25 cellular contexts compared by ENCODE assay signal in genomic region chr11:1929621-1930447, GRCh38. TPM values are rescaled to one million over a fixed set of nuclear protein-coding genes. Genes with fewer than 3 reads are reported as not detected.
DNase-seq lines count a peak whose midpoint lies in the region; ATAC-seq, FAIRE-seq and TF ChIP-seq lines count a peak whose summit lies in the region.
"Had no signal": no experiment of that assay in that cellular context is flagged by ENCODE, and none has a peak within 500 bp of the region (broad histone marks: within the 10 kb centered on the region; RNA-seq: fewer than 3 reads in every experiment).

No MANE protein-coding gene starts in this region.

- intact Hi-C loops in CD14-positive monocyte (cut with micrococcal nuclease) (loop anchor here in 1 of 2 donors (10.0 kb wide), 1 partner anchor 225 kb away; no protein-coding TSS in a partner anchor), K562 (cut with micrococcal nuclease) (no loop called here)

- H3K27me3 ChIP-seq in K562 (ENCODE audit: control insufficient read depth in 2 of 2, insufficient read depth in 2 of 2, low read length in 2 of 2) (peaks cover 29 to 83% of the 10 kb centered on the region in 2 experiments; a peak in 4 of 5 replicates), rectal smooth muscle tissue (ENCODE audit: control insufficient read depth, insufficient read depth, low read length) (no peaks in the 10 kb centered on the region)
- H3K27me3 ChIP-seq: ascending aorta had no signal

- H3K36me3 Mint-ChIP-seq in CD14-positive monocyte, result no peaks in the 10 kb centered on the region

- 7% methylated on average over 22 of the region's 25 CpGs for WGBS in K562 (ENCODE audit: insufficient coverage, low coverage, missing lambda C conversion rate)

- H3K4me3 ChIP-seq in K562 (no peak overlapping the region), rectal smooth muscle tissue (ENCODE audit: low read length) (no peak overlapping the region)
- H3K4me3 ChIP-seq: ascending aorta had no signal

- H2AFZ ChIP-seq in K562 (ENCODE audit: low read depth, low read length), result no peak overlapping the region

- no peak for TF ChIP-seq CTCF in CD14-positive monocyte (IDR thresholded peaks at IDR 0.05)
- no peak for TF ChIP-seq CTCF in K562 (IDR thresholded peaks at IDR 0.05 in 2 of 3, conservative IDR thresholded peaks at IDR 0.05 in 1 of 3; ENCODE audit: insufficient read depth in 2 of 3, low read depth in 1 of 3, low read length in 3 of 3)

- peaks cover 0 to 3% (median 0%) of the 10 kb centered on the region in 7 donors for H3K9me3 Mint-ChIP-seq in CD14-positive monocyte
- H3K9me3 Mint-ChIP-seq: activated CD8-positive, alpha-beta T cell treated with anti-CD3 and anti-CD28 coated beads for 36 hours; central memory CD8-positive, alpha-beta T cell; stimulated activated naive B cell treated with anti-CD40 and anti-IgM and Interleukin-4, amounts not matched to agents 10 μg/mL and 1 μg/mL and 100 μg/mL, for 72 hours had no signal

- no peak overlapping the region for H3K4me3 Mint-ChIP-seq in CD14-positive monocyte
- H3K4me3 Mint-ChIP-seq: activated CD8-positive, alpha-beta T cell treated with anti-CD3 and anti-CD28 coated beads for 36 hours; central memory CD8-positive, alpha-beta T cell; neural crest cell; stimulated activated naive B cell treated with anti-CD40 and anti-IgM and Interleukin-4, amounts not matched to agents 10 μg/mL and 1 μg/mL and 100 μg/mL, for 72 hours had no signal

- TF ChIP-seq POLR2A in K562 (conservative IDR thresholded peaks at IDR 0.05), result no peak

- peak; percentile 3 for DNase-seq in CD14-positive monocyte (ENCODE audit: low spot score)
- no peak for DNase-seq in K562 (ENCODE audit: extremely low read depth in 1 of 4, low spot score in 3 of 4)
- peak; percentile 10 for DNase-seq in iPS-NIHi7 (ENCODE audit: extremely low spot score)
- DNase-seq in HK-2 (ENCODE audit: unreplicated experiment), result no peak
- no peak for DNase-seq in CD1c-positive myeloid dendritic cell (ENCODE audit: extremely low spot score)
- DNase-seq: activated CD8-positive, alpha-beta T cell treated with anti-CD3 and anti-CD28 coated beads for 36 hours; DMS79; erythroblast; foreskin fibroblast; Kasumi-1; NCI-H1092; NCI-H187 treated with DMSO at 0.1 percent for 48 hours; NCI-H748 treated with DMSO at 0.1 percent for 48 hours; stimulated activated CD4-positive, alpha-beta T cell treated with anti-CD3 and anti-CD28 coated beads, Interleukin-2, amount 100 ng/mL, for 48 hours; stimulated activated naive B cell treated with anti-CD40 and anti-IgM and Interleukin-4, amounts not matched to agents 10 μg/mL and 1 μg/mL and 100 μg/mL, for 72 hours had no signal

- FAIRE-seq in K562 (lab: Jason Lieb, UNC), result no peak

- CTCF ChIA-PET in K562 (lab: Yijun Ruan, JAX; ENCODE audit: low intra/inter-chr PET ratio), result interaction anchor here (0.6 kb wide), 1 partner anchor 363 kb away, joined by 5 read pairs; no protein-coding TSS in a partner anchor

- peaks cover 0 to 39% of the 10 kb centered on the region in 2 experiments; a peak in 2 of 5 replicates for H3K4me1 ChIP-seq in K562 (replicated peaks in 1 of 2; ENCODE audit: control insufficient read depth in 2 of 2, insufficient read depth in 2 of 2, low read length in 2 of 2)
- H3K4me1 ChIP-seq in rectal smooth muscle tissue (ENCODE audit: control insufficient read depth, insufficient read depth, low read length), result no peaks in the 10 kb centered on the region
- H3K4me1 ChIP-seq: ascending aorta had no signal

- peak overlapping the region in 1 of 7 donors; percentile 59 for H3K27ac Mint-ChIP-seq in CD14-positive monocyte
- H3K27ac Mint-ChIP-seq: activated CD8-positive, alpha-beta T cell treated with anti-CD3 and anti-CD28 coated beads for 36 hours; stimulated activated naive B cell treated with anti-CD40 and anti-IgM and Interleukin-4, amounts not matched to agents 10 μg/mL and 1 μg/mL and 100 μg/mL, for 72 hours had no signal

- TF ChIP-seq EP300 in K562 (IDR thresholded peaks at IDR 0.05; ENCODE audit: low read length), result no peak

- no peak overlapping the region for H3K4me2 ChIP-seq in K562 (ENCODE audit: insufficient read depth, low read length)

- peaks cover 15% of the 10 kb centered on the region; the same call in 1 of the 2 replicates for H4K20me1 ChIP-seq in K562 (replicated peaks; ENCODE audit: control insufficient read depth, insufficient read depth, low read length)

- POLR2A ChIA-PET in K562 (lab: Yijun Ruan, JAX), result no interaction called here

- in situ Hi-C loops in K562 (cut with MboI), result no loop called here

- ATAC-seq in K562, result no peak
- ATAC-seq in HG02678 (IDR thresholded peaks at IDR 0.05; ENCODE audit: unreplicated experiment), result no peak
- ATAC-seq: activated CD4-positive, CD25-positive, alpha-beta regulatory T cell treated with anti-CD3 and anti-CD28 coated beads, Interleukin-2, amount 50 U/mL, for 24 hours; HCT116; left colon; stimulated activated naive B cell treated with anti-CD40 and anti-IgM and Interleukin-4, amounts not matched to agents 10 μg/mL and 1 μg/mL and 100 μg/mL, for 72 hours had no signal

- H3K27me3 Mint-ChIP-seq in CD14-positive monocyte (ENCODE audit: low read depth in 3 of 3), result peaks cover 10 to 34% (median 18%) of the 10 kb centered on the region in 3 donors
- H3K27me3 Mint-ChIP-seq: activated CD8-positive, alpha-beta T cell treated with anti-CD3 and anti-CD28 coated beads for 36 hours had no signal

- no peaks in the 10 kb centered on the region for H3K9me1 ChIP-seq in K562 (ENCODE audit: control insufficient read depth, insufficient read depth, low read length)

- H3K36me3 ChIP-seq in K562 (ENCODE audit: control insufficient read depth, insufficient read depth, low read length) (no peaks in the 10 kb centered on the region), rectal smooth muscle tissue (ENCODE audit: control insufficient read depth, insufficient read depth, low read length) (no peaks in the 10 kb centered on the region)
- H3K36me3 ChIP-seq: ascending aorta had no signal

- no peak for TF ChIP-seq RAD21 in K562 (CRISPR knock-in tag; conservative IDR thresholded peaks at IDR 0.05 in 1 of 2, IDR thresholded peaks at IDR 0.05 in 1 of 2)

- H3K4me1 Mint-ChIP-seq in CD14-positive monocyte, result peaks cover 20% of the 10 kb centered on the region
- H3K4me1 Mint-ChIP-seq: central memory CD8-positive, alpha-beta T cell had no signal

- H3K27ac ChIP-seq in K562 (ENCODE audit: extremely low read depth, low read depth, low read length) (no peak overlapping the region), rectal smooth muscle tissue (ENCODE audit: low read depth, low read length) (peak overlapping the region; percentile 12)

- BruUV-seq in K562 (replicated peaks; lab: Mats Ljungman, UMichigan), result no TSS peak

- H3K9ac ChIP-seq in K562 (ENCODE audit: insufficient read depth in 1 of 2, low read depth in 2 of 2, low read length in 2 of 2) (no peak overlapping the region), rectal smooth muscle tissue (ENCODE audit: low read length) (no peak overlapping the region)

- no peaks in the 10 kb centered on the region for H3K9me3 ChIP-seq in K562 (replicated peaks; ENCODE audit: control insufficient read depth, insufficient read depth, low read depth, low read length)
- H3K9me3 ChIP-seq: ascending aorta had no signal

- no peaks in the 10 kb centered on the region for H3K79me2 ChIP-seq in K562 (ENCODE audit: control insufficient read depth, insufficient read depth, low read length)

RNA-seq across cellular contexts. Expression of gene TNNT3, which starts 10.3 kb away (rescaled TPM):
- polyA plus RNA-seq in CD14-positive monocyte (not detected), K562 (2011; rRNA removed) (0.10 TPM in 1 of 2 replicates, not detected in the other), K562 (2014; fragmentation: Illumina TruSeq; extraction: Trizol) (not detected in 2 replicates), K562 (2014; fragmentation: Nextera tagmentation; extraction: Ambion mirVana) (not detected), K562 (2014; rRNA removed) (not detected in 2 replicates)
- total RNA-seq in K562 (2011; cell fraction: chromatin; rRNA removed; ENCODE audit: low replicate concordance), result not detected in 2 replicates
- not detected in 2 replicates for total RNA-seq in K562 (2011; cell fraction: nucleolus; rRNA removed)
- not detected in 2 replicates for total RNA-seq in K562 (2011; cell fraction: nucleoplasm; rRNA removed)
- total RNA-seq in K562 (2014; rRNA removed) (not detected in 2 replicates), K562 (2014; rRNA removed; fragmentation: Illumina TruSeq; extraction: Trizol) (not detected in 2 replicates), K562 (2015; rRNA removed; fragmentation: Illumina TruSeq; extraction: Trizol) (not detected in 2 replicates), K562 (2021) (not detected in 2 replicates)
- polyA plus RNA-seq in K562 (2011; cell fraction: cytosol; rRNA removed), result not detected in 2 replicates
- polyA plus RNA-seq in K562 (2011; cell fraction: nucleus; rRNA removed), result 0.41 and 0.70 TPM in 2 replicates
- not detected in 2 replicates for polyA plus RNA-seq in K562 (2012)
- polyA minus RNA-seq in K562 (2011; rRNA and poly(A)+ RNA removed), result not detected in 2 replicates
- not detected in 2 replicates for polyA minus RNA-seq in K562 (2011; cell fraction: cytosol; rRNA and poly(A)+ RNA removed)
- polyA minus RNA-seq in K562 (2011; cell fraction: nucleus; rRNA and poly(A)+ RNA removed), result not detected in 2 replicates
- total RNA-seq: HT1080, neural crest cell, pulmonary artery endothelial cell had no signal

RNA-seq across cellular contexts. Expression of gene MRPL23, which starts 17.3 kb away (rescaled TPM):
- polyA plus RNA-seq in CD14-positive monocyte (10 to 100 TPM; 19.3 to 51.1 TPM), K562 (2011; rRNA removed) (35.5 and 50.9 TPM in 2 replicates), K562 (2014; fragmentation: Illumina TruSeq; extraction: Trizol) (37.4 and 42.9 TPM in 2 replicates), K562 (2014; fragmentation: Nextera tagmentation; extraction: Ambion mirVana) (1 to 10 TPM in 1 of 2 experiments, under 1 TPM in 1; 0.44 to 1.1 TPM), K562 (2014; rRNA removed) (79.9 and 85.9 TPM in 2 replicates)
- total RNA-seq in K562 (2011; cell fraction: chromatin; rRNA removed; ENCODE audit: low replicate concordance), result 26.8 and 80.9 TPM in 2 replicates
- 67.7 and 84.7 TPM in 2 replicates for total RNA-seq in K562 (2011; cell fraction: nucleolus; rRNA removed)
- total RNA-seq in K562 (2011; cell fraction: nucleoplasm; rRNA removed), result 43.5 and 46.6 TPM in 2 replicates
- total RNA-seq in K562 (2014; rRNA removed) (109 and 128 TPM in 2 replicates), K562 (2014; rRNA removed; fragmentation: Illumina TruSeq; extraction: Trizol) (17.5 and 22.7 TPM in 2 replicates), K562 (2015; rRNA removed; fragmentation: Illumina TruSeq; extraction: Trizol) (46.2 and 53.3 TPM in 2 replicates), K562 (2021) (63.7 and 72.7 TPM in 2 replicates)
- 131 and 155 TPM in 2 replicates for polyA plus RNA-seq in K562 (2011; cell fraction: cytosol; rRNA removed)
- polyA plus RNA-seq in K562 (2011; cell fraction: nucleus; rRNA removed), result 75.9 and 80.7 TPM in 2 replicates
- polyA plus RNA-seq in K562 (2012), result 44.3 and 53.3 TPM in 2 replicates
- polyA minus RNA-seq in K562 (2011; rRNA and poly(A)+ RNA removed), result 19.0 and 20.5 TPM in 2 replicates
- 40.8 and 45.4 TPM in 2 replicates for polyA minus RNA-seq in K562 (2011; cell fraction: cytosol; rRNA and poly(A)+ RNA removed)
- 53.0 and 70.8 TPM in 2 replicates for polyA minus RNA-seq in K562 (2011; cell fraction: nucleus; rRNA and poly(A)+ RNA removed)

RNA-seq across cellular contexts. Expression of gene PRR33, which starts 38.1 kb away (rescaled TPM):
- not detected for polyA plus RNA-seq in CD14-positive monocyte
- not detected in 2 replicates for total RNA-seq in K562 (2011; cell fraction: chromatin; rRNA removed; ENCODE audit: low replicate concordance)
- total RNA-seq in K562 (2011; cell fraction: nucleolus; rRNA removed), result not detected in 2 replicates
- not detected in 2 replicates for total RNA-seq in K562 (2011; cell fraction: nucleoplasm; rRNA removed)
- total RNA-seq in K562 (2014; rRNA removed), result not detected in 2 replicates
- total RNA-seq in K562 (2014; rRNA removed; fragmentation: Illumina TruSeq; extraction: Trizol), result not detected in 2 replicates
- not detected in 2 replicates for total RNA-seq in K562 (2015; rRNA removed; fragmentation: Illumina TruSeq; extraction: Trizol)
- not detected in 2 replicates for total RNA-seq in K562 (2021)
- not detected in 2 replicates for polyA plus RNA-seq in K562 (2011; rRNA removed)
- polyA plus RNA-seq in K562 (2011; cell fraction: cytosol; rRNA removed), result not detected in 2 replicates
- polyA plus RNA-seq in K562 (2011; cell fraction: nucleus; rRNA removed), result not detected in 2 replicates
- polyA plus RNA-seq in K562 (2012), result not detected in 2 replicates
- not detected in 2 replicates for polyA plus RNA-seq in K562 (2014; fragmentation: Illumina TruSeq; extraction: Trizol)
- polyA plus RNA-seq in K562 (2014; fragmentation: Nextera tagmentation; extraction: Ambion mirVana), result not detected
- not detected in 2 replicates for polyA plus RNA-seq in K562 (2014; rRNA removed)
- not detected in 2 replicates for polyA minus RNA-seq in K562 (2011; rRNA and poly(A)+ RNA removed)
- polyA minus RNA-seq in K562 (2011; cell fraction: cytosol; rRNA and poly(A)+ RNA removed), result not detected in 2 replicates
- polyA minus RNA-seq in K562 (2011; cell fraction: nucleus; rRNA and poly(A)+ RNA removed), result not detected in 2 replicates
- total RNA-seq: ascending aorta, HT1080, left colon, neural crest cell, pulmonary artery endothelial cell had no signal

Comparison
In these comparisons a context has a peak if more than half of its experiments do, and no peak if none do; other contexts are left out.
1. DNase-seq: peak in CD14-positive monocyte (single experiment) and iPS-NIHi7 (single experiment); none in K562 (0 of 4), HK-2 (single experiment) and CD1c-positive myeloid dendritic cell (single experiment).